Comparison of ENCODE assay signal across 15 cellular contexts in genomic region chr1:63817700-63818099, GRCh38. TPM values are rescaled to one million over a fixed set of nuclear protein-coding genes. Genes with fewer than 3 reads are reported as not detected.
DNase-seq lines count a peak whose midpoint lies in the region; ATAC-seq and TF ChIP-seq lines count a peak whose summit lies in the region.
"Had no signal": no experiment of that assay in that cellular context is flagged by ENCODE, and none has a peak within 500 bp of the region (broad histone marks: within the 10 kb centered on the region; RNA-seq: fewer than 3 reads in every experiment).

No MANE protein-coding gene starts in this region.

- no peaks in the 10 kb centered on the region for H3K27me3 ChIP-seq in SK-N-SH (ENCODE audit: insufficient read depth)
- no peaks in the 10 kb centered on the region for H3K27me3 ChIP-seq in mesenchymal stem cell (ENCODE audit: control insufficient read depth in 1 of 2, insufficient read depth in 1 of 2, low read length in 2 of 2)
- no peaks in the 10 kb centered on the region for H3K27me3 ChIP-seq in smooth muscle cell (ENCODE audit: low read depth)
- H3K27me3 ChIP-seq: MG63 had no signal

- TF ChIP-seq RAD21 in SK-N-SH (IDR thresholded peaks at IDR 0.05; ENCODE audit: low read length), result no peak

- no peaks in the 10 kb centered on the region for H3K79me2 ChIP-seq in SK-N-SH (ENCODE audit: insufficient read depth)
- H3K79me2 ChIP-seq in smooth muscle cell (ENCODE audit: low read depth), result peaks cover 20% of the 10 kb centered on the region

- H2AFZ ChIP-seq in SK-N-SH (ENCODE audit: low read depth) (no peak overlapping the region), mesenchymal stem cell (ENCODE audit: low read depth, low read length) (no peak overlapping the region), smooth muscle cell (ENCODE audit: low read depth) (no peak overlapping the region)

- H3K79me1 ChIP-seq in mesenchymal stem cell (replicated peaks; ENCODE audit: low read length, poor library complexity, severe bottlenecking), result peaks cover 22% of the 10 kb centered on the region

- H3K14ac ChIP-seq in mesenchymal stem cell (ENCODE audit: low read length in 2 of 2), result no peak overlapping the region

- TF ChIP-seq CTCF in SK-N-SH (IDR thresholded peaks at IDR 0.05), result no peak
- no peak for TF ChIP-seq CTCF in smooth muscle cell (IDR thresholded peaks at IDR 0.05; ENCODE audit: borderline replicate concordance, insufficient read depth, poor library complexity, severe bottlenecking)

- H3K9me3 ChIP-seq in SK-N-SH (no peaks in the 10 kb centered on the region), SK-N-MC (ENCODE audit: low read depth, low read length) (no peaks in the 10 kb centered on the region), mesenchymal stem cell (ENCODE audit: control insufficient read depth, low read length) (no peaks in the 10 kb centered on the region), smooth muscle cell (replicated peaks; ENCODE audit: low read depth) (no peaks in the 10 kb centered on the region)
- H3K9me3 ChIP-seq: MG63 had no signal

- H3F3A ChIP-seq in SK-N-SH (replicated peaks; ENCODE audit: insufficient read depth), result no peaks in the 10 kb centered on the region
- H3F3A ChIP-seq in smooth muscle cell (ENCODE audit: low read depth), result peaks cover 8% of the 10 kb centered on the region

- H2BK5ac ChIP-seq in mesenchymal stem cell (ENCODE audit: low read depth, low read length, poor library complexity, severe bottlenecking), result no peak overlapping the region

- H3K27ac ChIP-seq in SK-N-SH (ENCODE audit: low read depth in 2 of 2, low read length in 1 of 2), result peak overlapping the region; percentile 55 to 95; a peak in 3 of 4 replicates
- H3K27ac ChIP-seq in SK-N-MC, result peak overlapping the region; percentile 90
- H3K27ac ChIP-seq in mesenchymal stem cell (ENCODE audit: low read length, poor library complexity, severe bottlenecking), result peak overlapping the region; percentile 87
- peak overlapping the region; percentile 44 for H3K27ac ChIP-seq in smooth muscle cell (ENCODE audit: low read depth)
- H3K27ac ChIP-seq: 22Rv1, HL-60 had no signal

- H3K4me2 ChIP-seq in SK-N-SH (peak overlapping the region; percentile 53), mesenchymal stem cell (ENCODE audit: low read length, poor library complexity, severe bottlenecking) (peak overlapping the region; percentile 32), smooth muscle cell (no peak overlapping the region)

- CTCF ChIA-PET in SK-N-SH (lab: Yijun Ruan, JAX), result interaction anchor here (1.3 to 2.5 kb wide), 6 partner anchors 24 to 143 kb away, joined by 3 to 6 read pairs (median 4); partner anchors contain the start of gene ROR1

- ATAC-seq in SK-N-SH treated with all-trans-retinoic acid at 6 μM for 48 hours (no peak; the same call in 2 of the 3 replicates), HG02970 (IDR thresholded peaks at IDR 0.05; ENCODE audit: low FRiP score, unreplicated experiment) (no peak)

- H3K4me1 ChIP-seq in SK-N-SH (ENCODE audit: control insufficient read depth in 1 of 2, insufficient read depth in 2 of 2, low read depth in 1 of 2, low read length in 1 of 2) (peaks cover 32 to 35% of the 10 kb centered on the region in 2 experiments; a peak in 3 of 4 replicates), mesenchymal stem cell (ENCODE audit: control insufficient read depth, insufficient read depth, low read depth, low read length) (peaks cover 20% of the 10 kb centered on the region), smooth muscle cell (ENCODE audit: low read depth) (peaks cover 9% of the 10 kb centered on the region)

- H4K20me1 ChIP-seq in SK-N-SH (ENCODE audit: insufficient read depth) (no peaks in the 10 kb centered on the region), smooth muscle cell (ENCODE audit: low read depth) (no peaks in the 10 kb centered on the region)

- no peak overlapping the region for H3K4ac ChIP-seq in mesenchymal stem cell (ENCODE audit: low read depth in 1 of 2, low read length in 2 of 2)

- H3K23ac ChIP-seq in mesenchymal stem cell (ENCODE audit: low read length in 2 of 2), result no peak overlapping the region

- no peak overlapping the region for H2BK12ac ChIP-seq in mesenchymal stem cell (ENCODE audit: low read length in 2 of 2)

- H3K4me3 ChIP-seq in SK-N-SH (ENCODE audit: low read depth in 2 of 2, low read length in 1 of 2), result no peak overlapping the region; a peak in 1 of 4 replicates
- H3K4me3 ChIP-seq in SK-N-MC, result peak overlapping the region; percentile 68
- no peak overlapping the region for H3K4me3 ChIP-seq in mesenchymal stem cell (ENCODE audit: insufficient read depth in 1 of 2, low read depth in 1 of 2, low read length in 2 of 2)
- no peak overlapping the region for H3K4me3 ChIP-seq in smooth muscle cell
- H3K4me3 ChIP-seq: MG63 had no signal

- peak overlapping the region; percentile 78 for H2AK5ac ChIP-seq in mesenchymal stem cell (ENCODE audit: low read length, severe bottlenecking)

- H2BK120ac ChIP-seq in mesenchymal stem cell (ENCODE audit: low read depth, low read length), result no peak overlapping the region

- H3K36me3 ChIP-seq in SK-N-SH (replicated peaks in 1 of 2; ENCODE audit: control insufficient read depth in 1 of 2, insufficient read depth in 2 of 2, low read length in 1 of 2), result no peaks in the 10 kb centered on the region
- no peaks in the 10 kb centered on the region for H3K36me3 ChIP-seq in SK-N-MC (ENCODE audit: insufficient read depth, low read length)
- peaks cover 0 to 4% of the 10 kb centered on the region in 2 experiments for H3K36me3 ChIP-seq in mesenchymal stem cell (ENCODE audit: control insufficient read depth in 1 of 2, insufficient read depth in 2 of 2, low read depth in 1 of 2, low read length in 2 of 2)
- H3K36me3 ChIP-seq in smooth muscle cell (ENCODE audit: low read depth), result no peaks in the 10 kb centered on the region
- H3K36me3 ChIP-seq: MG63 had no signal

- no peak overlapping the region for H3K9ac ChIP-seq in SK-N-SH
- H3K9ac ChIP-seq in SK-N-MC (ENCODE audit: insufficient read length), result no peak overlapping the region
- H3K9ac ChIP-seq in mesenchymal stem cell (ENCODE audit: low read length), result no peak overlapping the region
- H3K9ac ChIP-seq in smooth muscle cell (ENCODE audit: low read depth), result peak overlapping the region; percentile 21

- POLR2A ChIA-PET in SK-N-SH (lab: Yijun Ruan, JAX), result interaction anchor here (0.8 to 1.3 kb wide), 2 partner anchors 19 to 44 kb away, joined by 3 read pairs; partner anchors contain the start of gene ROR1

- no peaks in the 10 kb centered on the region for H3K9me2 ChIP-seq in SK-N-SH

- no peak overlapping the region for H2BK15ac ChIP-seq in mesenchymal stem cell (ENCODE audit: low read depth, poor library complexity, severe bottlenecking)

- H4K8ac ChIP-seq in mesenchymal stem cell (ENCODE audit: low read length), result no peak overlapping the region

- H4K91ac ChIP-seq in mesenchymal stem cell (ENCODE audit: low read length), result no peak overlapping the region

- TF ChIP-seq EP300 in SK-N-SH (IDR thresholded peaks at IDR 0.05; ENCODE audit: borderline replicate concordance in 1 of 2, low read depth in 1 of 2, low read length in 1 of 2), result no peak

- WGBS in SK-N-SH (ENCODE audit: low lambda C conversion rate), result 60% methylated on average over 6 of the region's 6 CpGs
- 86% methylated on average over 5 of the region's 6 CpGs for WGBS in mesenchymal stem cell
- WGBS in smooth muscle cell (ENCODE audit: low lambda C conversion rate), result 73% methylated on average over 6 of the region's 6 CpGs

- H3K18ac ChIP-seq in mesenchymal stem cell (ENCODE audit: low read depth in 1 of 2, low read length in 2 of 2), result no peak overlapping the region

- DNase-seq in SK-N-SH, result no peak
- no peak for DNase-seq in SK-N-MC (ENCODE audit: low read depth, low spot score)
- no peak for DNase-seq in mesenchymal stem cell
- no peak for DNase-seq in smooth muscle cell (lab: John Stamatoyannopoulos, UW; ENCODE audit: unreplicated experiment)
- no peak for DNase-seq in NCI-H2171 (lab: John Stamatoyannopoulos, UW)
- DNase-seq in HCEC 1CT, result no peak
- DNase-seq: CD4-positive, CD25-positive, alpha-beta regulatory T cell; DMS79; KG1; MG63; NCI-H187 had no signal

TF ChIP-seq in SK-N-SH, 30 proteins besides CTCF, POLR2A, EP300 and RAD21 (continues in another document):
- TF ChIP-seq TEAD4 (IDR thresholded peaks at IDR 0.05; ENCODE audit: borderline replicate concordance, insufficient read depth), result no peak
- no peak for TF ChIP-seq TCF12 (IDR thresholded peaks at IDR 0.05)
- no peak for TF ChIP-seq NFIC (IDR thresholded peaks at IDR 0.05; ENCODE audit: borderline replicate concordance)
- TF ChIP-seq RXRA (IDR thresholded peaks at IDR 0.05; ENCODE audit: borderline replicate concordance, low read depth), result no peak
- no peak for TF ChIP-seq TAF1 (IDR thresholded peaks at IDR 0.05; ENCODE audit: borderline replicate concordance, low read depth, low read length)
- TF ChIP-seq MEF2A (IDR thresholded peaks at IDR 0.05; ENCODE audit: borderline replicate concordance, low read depth), result no peak
- TF ChIP-seq POLR2AphosphoS5 (IDR thresholded peaks at IDR 0.05; ENCODE audit: low read depth, low read length), result no peak
- no peak for TF ChIP-seq SIN3A (IDR thresholded peaks at IDR 0.05; ENCODE audit: borderline replicate concordance, low read depth, low read length)

TF ChIP-seq in SK-N-SH treated with all-trans-retinoic acid at 6 μM for 48 hours, 23 proteins besides CTCF, POLR2A, EP300 and RAD21:
- TF ChIP-seq OSR1 (CRISPR knock-in tag; IDR thresholded peaks at IDR 0.05) (no peak), TOX (CRISPR knock-in tag; IDR thresholded peaks at IDR 0.05; ENCODE audit: borderline replicate concordance) (no peak)
- TF ChIP-seq, protein P1, sequence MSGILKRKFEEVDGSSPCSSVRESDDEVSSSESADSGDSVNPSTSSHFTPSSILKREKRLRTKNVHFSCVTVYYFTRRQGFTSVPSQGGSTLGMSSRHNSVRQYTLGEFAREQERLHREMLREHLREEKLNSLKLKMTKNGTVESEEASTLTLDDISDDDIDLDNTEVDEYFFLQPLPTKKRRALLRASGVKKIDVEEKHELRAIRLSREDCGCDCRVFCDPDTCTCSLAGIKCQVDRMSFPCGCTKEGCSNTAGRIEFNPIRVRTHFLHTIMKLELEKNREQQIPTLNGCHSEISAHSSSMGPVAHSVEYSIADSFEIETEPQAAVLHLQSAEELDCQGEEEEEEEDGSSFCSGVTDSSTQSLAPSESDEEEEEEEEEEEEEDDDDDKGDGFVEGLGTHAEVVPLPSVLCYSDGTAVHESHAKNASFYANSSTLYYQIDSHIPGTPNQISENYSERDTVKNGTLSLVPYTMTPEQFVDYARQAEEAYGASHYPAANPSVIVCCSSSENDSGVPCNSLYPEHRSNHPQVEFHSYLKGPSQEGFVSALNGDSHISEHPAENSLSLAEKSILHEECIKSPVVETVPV (CRISPR knock-in tag; IDR thresholded peaks at IDR 0.05), result no peak

RNA-seq across cellular contexts. Expression of gene ROR1, which starts 43.9 kb away (rescaled TPM):
- polyA plus RNA-seq in SK-N-SH (2012; rRNA removed) (4.0 and 5.5 TPM in 2 replicates), smooth muscle cell (3.3 and 6.1 TPM in 2 replicates)
- 6.1 and 6.7 TPM in 2 replicates for polyA plus RNA-seq in SK-N-SH (2012; cell fraction: cytosol; rRNA removed)
- polyA plus RNA-seq in SK-N-SH (2012; cell fraction: nucleus; rRNA removed), result 3.8 and 5.0 TPM in 2 replicates
- 17.0 TPM for polyA plus RNA-seq in mesenchymal stem cell (2013, experiment 1 of 2)
- polyA plus RNA-seq in mesenchymal stem cell (2013, experiment 2 of 2), result 16.8 TPM
- 7.2 and 8.0 TPM in 2 replicates for total RNA-seq in smooth muscle cell
- total RNA-seq: CD4-positive, CD25-positive, alpha-beta regulatory T cell had no signal
- polyA plus RNA-seq: CD4-positive, CD25-positive, alpha-beta regulatory T cell had no signal
